1 cellular context compared by ENCODE assay signal in the genomic region with DNA sequence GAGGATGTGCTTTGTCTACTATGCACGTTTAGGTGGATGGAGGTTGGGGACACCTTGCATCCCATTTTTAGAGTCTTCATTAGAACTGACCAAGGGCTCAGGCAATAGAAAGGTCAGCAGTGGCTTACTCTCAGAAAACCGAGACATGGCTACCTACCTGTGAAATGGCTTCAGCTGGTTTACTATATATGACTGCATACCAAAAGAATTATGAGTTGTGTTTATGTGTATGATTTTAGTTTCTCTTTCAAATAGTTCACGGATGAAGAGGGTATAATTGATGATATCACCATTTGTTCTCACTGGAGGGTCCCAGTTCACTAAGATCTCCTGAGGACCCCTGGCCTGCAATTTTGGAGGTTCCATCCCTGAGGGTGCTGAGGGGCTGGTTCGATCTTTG.
TF ChIP-seq lines count a peak whose summit lies in the region.

No MANE protein-coding gene starts in this region.

TF ChIP-seq in GM12878, 131 proteins besides CTCF, POLR2A, EP300 and RAD21 (continued from another document):
- TF ChIP-seq EZH2 (IDR thresholded peaks at IDR 0.05; ENCODE audit: borderline replicate concordance, control insufficient read depth, low read depth, low read length) (no peak), LARP7 (IDR thresholded peaks at IDR 0.05) (no peak), FOXM1 (IDR thresholded peaks at IDR 0.05; ENCODE audit: low read depth, low read length) (no peak), MYB (IDR thresholded peaks at IDR 0.05; ENCODE audit: borderline replicate concordance, low read depth, low read length) (no peak), SMC3 (IDR thresholded peaks at IDR 0.05; ENCODE audit: borderline replicate concordance, low read length) (no peak), IKZF1 (conservative IDR thresholded peaks at IDR 0.05) (no peak), CEBPB (IDR thresholded peaks at IDR 0.05; ENCODE audit: borderline replicate concordance in 1 of 2, low read depth in 2 of 2, low read length in 2 of 2) (no peak), SREBF2 (IDR thresholded peaks at IDR 0.05; ENCODE audit: low read length) (no peak), PRDM15 (CRISPR knock-in tag; IDR thresholded peaks at IDR 0.05) (no peak), PAX5 (IDR thresholded peaks at IDR 0.05; ENCODE audit: borderline replicate concordance, low read depth, low read length) (no peak), ZNF207 (IDR thresholded peaks at IDR 0.05; ENCODE audit: borderline replicate concordance) (no peak), E2F4 (IDR thresholded peaks at IDR 0.05; ENCODE audit: low read depth, low read length) (no peak), ZNF384 (IDR thresholded peaks at IDR 0.05; ENCODE audit: borderline replicate concordance, low read depth, low read length) (no peak)
- TF ChIP-seq, protein P1, sequence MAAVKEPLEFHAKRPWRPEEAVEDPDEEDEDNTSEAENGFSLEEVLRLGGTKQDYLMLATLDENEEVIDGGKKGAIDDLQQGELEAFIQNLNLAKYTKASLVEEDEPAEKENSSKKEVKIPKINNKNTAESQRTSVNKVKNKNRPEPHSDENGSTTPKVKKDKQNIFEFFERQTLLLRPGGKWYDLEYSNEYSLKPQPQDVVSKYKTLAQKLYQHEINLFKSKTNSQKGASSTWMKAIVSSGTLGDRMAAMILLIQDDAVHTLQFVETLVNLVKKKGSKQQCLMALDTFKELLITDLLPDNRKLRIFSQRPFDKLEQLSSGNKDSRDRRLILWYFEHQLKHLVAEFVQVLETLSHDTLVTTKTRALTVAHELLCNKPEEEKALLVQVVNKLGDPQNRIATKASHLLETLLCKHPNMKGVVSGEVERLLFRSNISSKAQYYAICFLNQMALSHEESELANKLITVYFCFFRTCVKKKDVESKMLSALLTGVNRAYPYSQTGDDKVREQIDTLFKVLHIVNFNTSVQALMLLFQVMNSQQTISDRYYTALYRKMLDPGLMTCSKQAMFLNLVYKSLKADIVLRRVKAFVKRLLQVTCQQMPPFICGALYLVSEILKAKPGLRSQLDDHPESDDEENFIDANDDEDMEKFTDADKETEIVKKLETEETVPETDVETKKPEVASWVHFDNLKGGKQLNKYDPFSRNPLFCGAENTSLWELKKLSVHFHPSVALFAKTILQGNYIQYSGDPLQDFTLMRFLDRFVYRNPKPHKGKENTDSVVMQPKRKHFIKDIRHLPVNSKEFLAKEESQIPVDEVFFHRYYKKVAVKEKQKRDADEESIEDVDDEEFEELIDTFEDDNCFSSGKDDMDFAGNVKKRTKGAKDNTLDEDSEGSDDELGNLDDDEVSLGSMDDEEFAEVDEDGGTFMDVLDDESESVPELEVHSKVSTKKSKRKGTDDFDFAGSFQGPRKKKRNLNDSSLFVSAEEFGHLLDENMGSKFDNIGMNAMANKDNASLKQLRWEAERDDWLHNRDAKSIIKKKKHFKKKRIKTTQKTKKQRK (IDR thresholded peaks at IDR 0.05; ENCODE audit: low read depth, low read length), result no peak
